Comparison of ENCODE assay signal across 6 cellular contexts in the genomic region with DNA sequence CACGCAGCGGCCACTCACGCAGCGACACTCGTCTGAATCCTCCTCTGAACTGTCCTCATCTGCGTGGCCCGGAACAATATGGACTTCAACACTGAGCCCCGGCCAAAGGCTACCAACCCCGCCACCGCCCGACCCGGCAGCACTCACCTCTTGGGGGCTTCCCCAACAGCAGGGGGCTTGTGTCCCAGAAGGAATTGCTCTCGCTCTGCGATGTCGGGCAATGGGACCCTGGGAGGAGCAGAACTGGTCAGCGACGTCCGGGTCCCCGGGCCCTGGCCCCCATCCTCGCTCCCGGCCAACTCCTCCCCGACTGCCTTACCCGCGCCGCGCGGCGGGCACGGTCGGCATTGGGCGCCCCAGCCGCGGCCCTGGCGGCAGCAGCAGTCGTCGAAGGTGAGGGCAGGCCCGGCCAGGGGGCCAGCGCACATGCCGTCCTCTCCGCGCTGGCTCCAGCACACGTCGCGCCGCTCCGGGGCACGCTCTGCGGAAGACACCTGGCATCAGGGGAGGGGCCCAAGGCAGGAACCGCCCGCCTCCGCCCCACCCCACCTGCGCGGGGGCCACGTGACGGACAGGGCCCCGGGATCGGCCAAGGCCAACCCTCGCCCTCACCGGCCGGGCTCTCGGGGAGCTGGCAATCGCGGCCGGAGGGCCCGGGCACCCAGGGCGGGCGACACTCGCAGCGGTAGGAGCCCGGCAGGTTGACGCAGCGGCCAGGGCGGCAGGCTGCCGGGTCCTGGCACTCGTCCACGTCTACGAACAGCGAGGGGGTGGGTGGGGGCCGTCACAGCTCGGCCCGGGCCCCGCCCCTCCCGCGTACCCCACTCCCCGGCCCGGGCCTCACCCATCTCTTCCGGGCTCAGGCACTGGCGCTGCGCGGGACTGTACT. TPM values are rescaled to one million over a fixed set of nuclear protein-coding genes. Genes with fewer than 3 reads are reported as not detected.
DNase-seq lines count a peak whose midpoint lies in the region; ATAC-seq and TF ChIP-seq lines count a peak whose summit lies in the region.

No MANE protein-coding gene starts in this region.

- TF ChIP-seq CTCF in osteocyte (IDR thresholded peaks at IDR 0.05): no peak

- peak overlapping the region; percentile 97 for H3K27ac ChIP-seq in caudate nucleus (ENCODE audit: low read depth, low read length)

- H3K4me1 Mint-ChIP-seq in osteocyte (ENCODE audit: unreplicated experiment): peaks cover 18% of the 10 kb centered on the region

- no peaks in the 10 kb centered on the region for H3K9me3 Mint-ChIP-seq in osteocyte (ENCODE audit: unreplicated experiment)

- no peaks in the 10 kb centered on the region for H3K27me3 Mint-ChIP-seq in osteocyte (ENCODE audit: unreplicated experiment)

- ATAC-seq in GM19324 (IDR thresholded peaks at IDR 0.05; ENCODE audit: low FRiP score, unreplicated experiment) (peak; percentile 48), HG03460 (IDR thresholded peaks at IDR 0.05; ENCODE audit: unreplicated experiment) (peak; percentile 47)

- H3K36me3 Mint-ChIP-seq in osteocyte (ENCODE audit: unreplicated experiment): peaks cover 14% of the 10 kb centered on the region

- peak in 6 of 61 donors; percentile 21 to 65 (median 60) for DNase-seq in caudate nucleus (lab: John Stamatoyannopoulos, UW)
- no peak for DNase-seq in osteocyte (ENCODE audit: extremely low spot score, unreplicated experiment)
- no peak for DNase-seq in Ammon's horn (ENCODE audit: low spot score)
- no peak for DNase-seq in DMS79 (lab: John Stamatoyannopoulos, UW)

- H3K4me3 Mint-ChIP-seq in osteocyte (ENCODE audit: unreplicated experiment): peak overlapping the region; percentile 71

- H3K27ac Mint-ChIP-seq in osteocyte (ENCODE audit: unreplicated experiment): peak overlapping the region; percentile 63

RNA-seq across cellular contexts. Expression of a gene that starts 14.8 kb away (rescaled TPM):
- 103 and 104 TPM in 2 replicates for total RNA-seq in osteocyte

RNA-seq across cellular contexts. Expression of a gene that starts 18.5 kb away (rescaled TPM):
- 219 and 256 TPM in 2 replicates for total RNA-seq in osteocyte

RNA-seq across cellular contexts. Expression of a gene that starts 30.6 kb away (rescaled TPM):
- 31.3 and 32.7 TPM in 2 replicates for total RNA-seq in osteocyte

RNA-seq across cellular contexts. Expression of a gene that starts 32.7 kb away (rescaled TPM):
- total RNA-seq in osteocyte: 84.2 and 92.1 TPM in 2 replicates

RNA-seq across cellular contexts. Expression of a gene that starts 36.2 kb away (rescaled TPM):
- 39.7 and 42.6 TPM in 2 replicates for total RNA-seq in osteocyte
